1 cellular context compared by ENCODE assay signal in genomic region chr9:6034954-6035353, GRCh38.
TF ChIP-seq lines count a peak whose summit lies in the region.

No MANE protein-coding gene starts in this region.

TF ChIP-seq in GM23338, 12 proteins besides CTCF, POLR2A, EP300 and RAD21 (continued from another document):
- TF ChIP-seq ZNF462 (CRISPR knock-in tag; IDR thresholded peaks at IDR 0.05) (no peak), JUNB (IDR thresholded peaks at IDR 0.05; ENCODE audit: unreplicated experiment) (no peak), ZNF331 (CRISPR knock-in tag; IDR thresholded peaks at IDR 0.05; ENCODE audit: low read depth) (no peak), EZH2phosphoT487 (IDR thresholded peaks at IDR 0.05; ENCODE audit: unreplicated experiment) (no peak), ZNF114 (CRISPR knock-in tag; IDR thresholded peaks at IDR 0.05) (no peak), POLR2AphosphoS5 (IDR thresholded peaks at IDR 0.05; ENCODE audit: low read depth) (no peak), ETS1 (IDR thresholded peaks at IDR 0.05) (no peak), STAT1 (IDR thresholded peaks at IDR 0.05; ENCODE audit: unreplicated experiment) (no peak), REST (IDR thresholded peaks at IDR 0.05; ENCODE audit: unreplicated experiment) (no peak)
TF ChIP-seq in GM23338: peak in this region for 0.
